In the genomic region with DNA sequence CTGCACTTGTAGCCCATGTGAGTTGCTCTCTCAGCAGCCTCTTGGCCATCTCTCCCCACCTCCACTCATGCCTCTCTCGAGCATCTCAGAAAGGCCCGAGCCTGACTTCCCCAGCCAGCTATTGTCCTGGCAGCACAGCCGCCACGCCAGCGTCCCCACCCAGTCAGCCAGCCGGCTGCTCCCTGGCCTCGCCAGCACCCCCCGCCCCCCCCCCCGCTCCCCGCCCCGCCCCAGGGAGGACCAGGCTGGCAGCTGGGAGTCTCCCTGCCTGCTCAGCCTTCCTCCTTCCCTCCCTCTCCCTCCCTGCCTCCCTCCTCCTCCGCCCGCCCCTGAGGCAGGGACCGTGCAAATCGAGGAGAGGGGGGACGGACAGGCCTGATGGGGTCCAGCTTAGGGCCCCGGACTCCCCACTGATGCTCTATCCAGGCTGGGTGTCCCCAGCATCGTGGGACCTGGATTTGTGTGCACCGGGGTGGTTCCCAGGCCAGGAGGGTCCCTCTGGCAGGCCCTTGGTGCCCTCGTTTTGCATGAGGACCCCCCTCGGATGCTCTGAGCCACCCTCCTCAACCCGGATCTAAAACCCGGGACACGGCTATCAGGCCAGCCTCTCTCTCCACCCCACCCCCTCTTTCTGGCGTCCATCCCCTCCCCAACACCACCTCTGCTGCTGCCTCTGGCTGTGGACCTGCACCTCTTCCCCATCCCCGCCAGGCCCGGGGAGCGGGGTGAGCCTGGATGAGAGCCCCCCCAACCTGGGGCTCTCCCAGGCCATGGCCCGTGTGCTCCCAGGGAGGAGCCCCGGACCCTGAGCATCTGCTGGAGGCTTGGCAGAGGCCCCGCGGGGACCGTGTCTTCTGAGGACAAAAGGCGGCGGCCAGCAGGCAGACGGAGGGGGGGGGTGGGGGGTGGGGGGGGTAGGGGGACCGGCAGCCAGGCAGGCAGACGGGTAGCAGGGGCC, we compare ENCODE assay signal across 8 cellular contexts. TPM values are rescaled to one million over a fixed set of nuclear protein-coding genes. Genes with fewer than 3 reads are reported as not detected.
DNase-seq lines count a peak whose midpoint lies in the region; ATAC-seq and TF ChIP-seq lines count a peak whose summit lies in the region.

GPR173 (plus strand) TSS at position 621 of the 958 bp plus-strand sequence. CDS start 27,833 bp downstream, outside the sequence.

- in situ Hi-C loops in IMR-90 (cut with MboI; ENCODE audit: low sequenced_read_pairs) (no loop called here), KBM-7 (cut with MboI; ENCODE audit: low pct_unique_long_range_greater_than_20kb, low sequenced_read_pairs) (no loop called here)

- H3K4me1 Mint-ChIP-seq in activated naive CD8-positive, alpha-beta T cell treated with anti-CD3 and anti-CD28 coated beads for 36 hours, result peaks cover 5% of the 10 kb centered on the region
- H3K4me1 Mint-ChIP-seq in progenitor cell of endocrine pancreas (ENCODE audit: low read depth), result peaks cover 7% of the 10 kb centered on the region

- H3K4me3 ChIP-seq in IMR-90 (ENCODE audit: insufficient read depth, low read depth, low read length), result peak within 1 kb of the TSS; percentile 100

- CTCF ChIA-PET in IMR-90 (lab: Yijun Ruan, JAX), result no interaction called here

- H2AFZ ChIP-seq in IMR-90 (replicated peaks; ENCODE audit: low read length, poor library complexity), result peak within 1 kb of the TSS; percentile 93

- H3K36me3 Mint-ChIP-seq in activated naive CD8-positive, alpha-beta T cell treated with anti-CD3 and anti-CD28 coated beads for 36 hours, result no peaks in the 10 kb centered on the region
- H3K36me3 Mint-ChIP-seq in progenitor cell of endocrine pancreas (ENCODE audit: insufficient read depth), result no peaks in the 10 kb centered on the region

- TF ChIP-seq POLR2A in IMR-90 (IDR thresholded peaks at IDR 0.05; ENCODE audit: low read depth, low read length), result no peak

- H3K9me1 ChIP-seq in IMR-90 (ENCODE audit: insufficient read depth, low read length), result peaks cover 21% of the 10 kb centered on the region

- peak within 1 kb of the TSS; percentile 20 for H3K27ac Mint-ChIP-seq in activated naive CD8-positive, alpha-beta T cell treated with anti-CD3 and anti-CD28 coated beads for 36 hours
- H3K27ac Mint-ChIP-seq in progenitor cell of endocrine pancreas, result peak within 1 kb of the TSS; percentile 18

- H3K23ac ChIP-seq in IMR-90 (ENCODE audit: low read depth, low read length), result 0 out of 2 replicates have a peak within 1 kb of the TSS, but pooled peaks have one; percentile 64

- peaks cover 32% of the 10 kb centered on the region for H4K20me1 ChIP-seq in IMR-90 (ENCODE audit: insufficient read depth, low read length)

- no peaks in the 10 kb centered on the region for H3K9me3 Mint-ChIP-seq in activated naive CD8-positive, alpha-beta T cell treated with anti-CD3 and anti-CD28 coated beads for 36 hours
- no peaks in the 10 kb centered on the region for H3K9me3 Mint-ChIP-seq in progenitor cell of endocrine pancreas (ENCODE audit: low read depth)

- H3K4me1 ChIP-seq in IMR-90 (ENCODE audit: control insufficient read depth, insufficient read depth, low read length), result peaks cover 11% of the 10 kb centered on the region; the same call in 1 of the 2 replicates

- POLR2A ChIA-PET in IMR-90 (lab: Charles Lee; ENCODE audit: unreplicated experiment), result no interaction called here

- H3K4me2 ChIP-seq in IMR-90 (ENCODE audit: low read depth, low read length), result peak within 1 kb of the TSS; percentile 97

- H2BK120ac ChIP-seq in IMR-90 (ENCODE audit: low read depth, low read length), result peak within 1 kb of the TSS; percentile 94

- peaks cover 0 to 41% of the 10 kb centered on the region in 2 experiments for H3K79me1 ChIP-seq in IMR-90 (ENCODE audit: low read depth in 1 of 2, low read length in 2 of 2)

- H3K9ac ChIP-seq in IMR-90 (ENCODE audit: low read depth, low read length), result peak within 1 kb of the TSS; percentile 90

- dilution Hi-C loops in IMR-90 (cut with HindIII; ENCODE audit: low sequenced_read_pairs, unreplicated experiment), result no loop called here

- peak within 1 kb of the TSS; percentile 68 for H2AK9ac ChIP-seq in IMR-90 (replicated peaks; ENCODE audit: low read depth, low read length, poor library complexity)

- ATAC-seq in IMR-90 (ENCODE audit: low read depth) (peak; percentile 96), left cardiac atrium (peak; percentile 90 to 98), HG03025 (IDR thresholded peaks at IDR 0.05; ENCODE audit: low FRiP score, unreplicated experiment) (no peak)

- no peaks in the 10 kb centered on the region for H3K27me3 Mint-ChIP-seq in activated naive CD8-positive, alpha-beta T cell treated with anti-CD3 and anti-CD28 coated beads for 36 hours
- no peaks in the 10 kb centered on the region for H3K27me3 Mint-ChIP-seq in progenitor cell of endocrine pancreas

- WGBS in IMR-90 (ENCODE audit: extremely low coverage in 2 of 2, insufficient read length in 1 of 2), 2 experiments, result 18% methylated on average over 5 of the region's 38 CpGs; no CpG with 5 or more reads in 1 of the 2 experiments

- no peaks in the 10 kb centered on the region for H3K36me3 ChIP-seq in IMR-90 (ENCODE audit: control insufficient read depth, insufficient read depth, low read length)

- H3K56ac ChIP-seq in IMR-90 (ENCODE audit: extremely low read depth, insufficient read depth, low read length), result peak within 1 kb of the TSS; percentile 62

- H3K18ac ChIP-seq in IMR-90 (ENCODE audit: low read depth, low read length), result peak within 1 kb of the TSS; percentile 99; the same call in 1 of the 2 replicates

- intact Hi-C loops in IMR-90 (cut with micrococcal nuclease), result no loop called here
- intact Hi-C loops in left cardiac atrium (cut with DNase I), result no loop called here

- peak within 1 kb of the TSS; percentile 78; the same call in 1 of the 2 replicates for H2BK20ac ChIP-seq in IMR-90 (ENCODE audit: low read depth, low read length)

- H4K91ac ChIP-seq in IMR-90 (ENCODE audit: insufficient read depth, low read depth, low read length), result peak within 1 kb of the TSS; percentile 95

- peak within 1 kb of the TSS; percentile 95 for H3K14ac ChIP-seq in IMR-90 (replicated peaks; ENCODE audit: low read depth, low read length)

- H3K27me3 ChIP-seq in IMR-90 (ENCODE audit: control insufficient read depth, insufficient read depth, low read length), result peaks cover 10% of the 10 kb centered on the region

- peak within 1 kb of the TSS; percentile 65 for H3K4me3 Mint-ChIP-seq in activated naive CD8-positive, alpha-beta T cell treated with anti-CD3 and anti-CD28 coated beads for 36 hours
- H3K4me3 Mint-ChIP-seq in progenitor cell of endocrine pancreas (ENCODE audit: low read depth), result peak within 1 kb of the TSS; percentile 74

- H3K27ac ChIP-seq in IMR-90 (ENCODE audit: insufficient read depth, low read length), result peak within 1 kb of the TSS; percentile 99

- peak within 1 kb of the TSS; percentile 95 for H3K4ac ChIP-seq in IMR-90 (ENCODE audit: low read depth, low read length)

- H4K8ac ChIP-seq in IMR-90 (ENCODE audit: low read depth in 2 of 2, low read length in 2 of 2), result peak within 1 kb of the TSS; percentile 95 to 97

- no peak within 1 kb of the TSS; the same call in 2 of the 3 replicates for H2BK15ac ChIP-seq in IMR-90 (ENCODE audit: low read depth, low read length)

- peak within 1 kb of the TSS; percentile 78 for H2AK5ac ChIP-seq in IMR-90 (ENCODE audit: low read depth, low read length)

- no peak for TF ChIP-seq RAD21 in IMR-90 (IDR thresholded peaks at IDR 0.05; ENCODE audit: low read length)

- peak; percentile 37 for DNase-seq in A172 (ENCODE audit: low spot score)
- peak; percentile 66 for DNase-seq in IMR-90
- no peak for DNase-seq in activated naive CD8-positive, alpha-beta T cell treated with anti-CD3 and anti-CD28 coated beads for 36 hours
- DNase-seq in left cardiac atrium, result peak; percentile 57
- peak; percentile 27 for DNase-seq in progenitor cell of endocrine pancreas (ENCODE audit: low spot score, unreplicated experiment)
- DNase-seq in activated CD4-positive, CD25-positive, alpha-beta regulatory T cell (lab: John Stamatoyannopoulos, UW), result no peak
- DNase-seq in KBM-7, result no peak

- no peaks in the 10 kb centered on the region for H3K9me3 ChIP-seq in IMR-90 (ENCODE audit: control insufficient read depth, insufficient read depth, low read length)

- H4K5ac ChIP-seq in IMR-90 (ENCODE audit: low read depth, low read length), result peak within 1 kb of the TSS; percentile 99

- TF ChIP-seq CTCF in IMR-90 (conservative IDR thresholded peaks at IDR 0.05; ENCODE audit: low read depth, low read length) (no peak), progenitor cell of endocrine pancreas (IDR thresholded peaks at IDR 0.05; ENCODE audit: unreplicated experiment) (no peak)

- no TSS peak for BruUV-seq in IMR-90 (replicated peaks; lab: Mats Ljungman, UMichigan)

- H2BK5ac ChIP-seq in IMR-90 (ENCODE audit: low read depth, low read length, poor library complexity, severe bottlenecking), result peak within 1 kb of the TSS; percentile 93

TF ChIP-seq in IMR-90, 13 proteins besides CTCF, POLR2A, EP300 and RAD21:
- TF ChIP-seq RCOR1 (IDR thresholded peaks at IDR 0.05; ENCODE audit: insufficient replicate concordance, low read length) (no peak), MAFK (IDR thresholded peaks at IDR 0.05; ENCODE audit: low read depth, low read length) (no peak), CHD1 (IDR thresholded peaks at IDR 0.05; ENCODE audit: low read depth, low read length) (no peak), MAZ (IDR thresholded peaks at IDR 0.05; ENCODE audit: borderline replicate concordance, low read depth, low read length) (peak; percentile 97), BHLHE40 (IDR thresholded peaks at IDR 0.05; ENCODE audit: low read depth, low read length) (peak; percentile 80), ELK1 (IDR thresholded peaks at IDR 0.05; ENCODE audit: borderline replicate concordance, low read depth, low read length) (no peak), NFE2L2 (IDR thresholded peaks at IDR 0.05; ENCODE audit: low read depth, low read length) (no peak)

RNA-seq across cellular contexts. Expression of gene GPR173, which starts in this region (rescaled TPM):
- total RNA-seq in A172 (2014; rRNA removed; shearing (Covaris generic)), result 0.47 and 0.72 TPM in 2 replicates
- total RNA-seq in IMR-90 (2012; rRNA removed) (0.90 and 1.1 TPM in 2 replicates), left cardiac atrium (1 to 10 TPM; 1.3 to 2.8 TPM), progenitor cell of endocrine pancreas (18.4 and 19.4 TPM in 2 replicates)
- polyA plus RNA-seq in IMR-90 (2012; rRNA removed), result 5.2 and 6.1 TPM in 2 replicates
- polyA plus RNA-seq in IMR-90 (2012; cell fraction: cytosol; rRNA removed), result 1.8 and 2.6 TPM in 2 replicates
- polyA plus RNA-seq in IMR-90 (2012; cell fraction: nucleus; rRNA removed; ENCODE audit: low replicate concordance), result 46.8 and 69.5 TPM in 2 replicates
- under 1 TPM; 0.56 to 0.64 TPM for total RNA-seq in activated naive CD8-positive, alpha-beta T cell treated with anti-CD3 and anti-CD28 coated beads for 36 hours

Comparison
In these comparisons a context has a peak if more than half of its experiments do, and no peak if none do; other contexts are left out.
1. Peak in DNase-seq in A172; RNA of the gene not detected or under 1 TPM.
2. DNase-seq: peak in IMR-90 (single experiment), left cardiac atrium (single experiment) and progenitor cell of endocrine pancreas (single experiment); none in activated naive CD8-positive, alpha-beta T cell treated with anti-CD3 and anti-CD28 coated beads for 36 hours (single experiment), activated CD4-positive, CD25-positive, alpha-beta regulatory T cell (0 of 4) and KBM-7 (single experiment).